ENCODE assay signal across 8 cellular contexts in genomic region chr17:7191571-7192270, GRCh38. TPM values are rescaled to one million over a fixed set of nuclear protein-coding genes. Genes with fewer than 3 reads are reported as not detected.
DNase-seq lines count a peak whose midpoint lies in the region; ATAC-seq and TF ChIP-seq lines count a peak whose summit lies in the region.

No MANE protein-coding gene starts in this region.

- no peaks in the 10 kb centered on the region for H3K27me3 Mint-ChIP-seq in activated CD4-positive, alpha-beta T cell treated with anti-CD3 and anti-CD28 coated beads, Interleukin-2, amount 10 ng/mL, durations not matched to agents 24 days and 14 days

- TF ChIP-seq CTCF in epithelial cell of esophagus (IDR thresholded peaks at IDR 0.05; ENCODE audit: insufficient read depth, low read depth, low read length, missing control alignments) = no peak

- H3K4me3 Mint-ChIP-seq in activated CD4-positive, alpha-beta T cell treated with anti-CD3 and anti-CD28 coated beads, Interleukin-2, amount 10 ng/mL, durations not matched to agents 24 days and 14 days = no peak overlapping the region

- H3K4me1 ChIP-seq in NT2/D1 (ENCODE audit: insufficient read depth, insufficient read length) = peaks cover 6% of the 10 kb centered on the region

- no peaks in the 10 kb centered on the region for H3K9me3 ChIP-seq in NT2/D1 (ENCODE audit: insufficient read depth, low read length)

- H3K9me3 Mint-ChIP-seq in activated CD4-positive, alpha-beta T cell treated with anti-CD3 and anti-CD28 coated beads, Interleukin-2, amount 10 ng/mL, durations not matched to agents 24 days and 14 days = no peaks in the 10 kb centered on the region

- H3K4me1 Mint-ChIP-seq in activated CD4-positive, alpha-beta T cell treated with anti-CD3 and anti-CD28 coated beads, Interleukin-2, amount 10 ng/mL, durations not matched to agents 24 days and 14 days = peaks cover 1% of the 10 kb centered on the region

- DNase-seq in activated CD4-positive, alpha-beta T cell treated with anti-CD3 and anti-CD28 coated beads, Interleukin-2, amount 10 ng/mL, durations not matched to agents 24 days and 14 days = peak; percentile 78
- no peak for DNase-seq in activated CD4-positive, alpha-beta T cell treated with anti-CD3 and anti-CD28 coated beads, Interleukin-2, amount 50 U/mL, for 1 hour
- peak; percentile 47 for DNase-seq in NT2/D1 (ENCODE audit: low read depth, low spot score)
- peak; percentile 45 for DNase-seq in epithelial cell of esophagus (ENCODE audit: low read depth)
- no peak for DNase-seq in sciatic nerve (ENCODE audit: low spot score)

- H3K36me3 ChIP-seq in NT2/D1 (ENCODE audit: insufficient read depth, insufficient read length, low read length) = peaks cover 46% of the 10 kb centered on the region

- H3K27me3 ChIP-seq in NT2/D1 (ENCODE audit: insufficient read depth, insufficient read length) = no peaks in the 10 kb centered on the region

- peak; percentile 88 for ATAC-seq in sciatic nerve
- no peak for ATAC-seq in GM19324 (IDR thresholded peaks at IDR 0.05; ENCODE audit: low FRiP score, unreplicated experiment)
- no peak for ATAC-seq in GM21447 (IDR thresholded peaks at IDR 0.05; ENCODE audit: unreplicated experiment)
- ATAC-seq in HG03159 (IDR thresholded peaks at IDR 0.05; ENCODE audit: unreplicated experiment) = no peak

- intact Hi-C loops in activated CD4-positive, alpha-beta T cell treated with anti-CD3 and anti-CD28 coated beads, Interleukin-2, amount 10 ng/mL, durations not matched to agents 24 days and 14 days (cut with micrococcal nuclease) = no loop called here
- intact Hi-C loops in sciatic nerve (cut with DNase I) = no loop called here

- no peak overlapping the region for H3K9ac ChIP-seq in NT2/D1 (ENCODE audit: insufficient read length, low read depth)

- no peak overlapping the region for H3K4me3 ChIP-seq in NT2/D1 (ENCODE audit: insufficient read length, low read depth)
- no peak overlapping the region for H3K4me3 ChIP-seq in epithelial cell of esophagus (ENCODE audit: low read length)

- peaks cover 3% of the 10 kb centered on the region for H3K36me3 Mint-ChIP-seq in activated CD4-positive, alpha-beta T cell treated with anti-CD3 and anti-CD28 coated beads, Interleukin-2, amount 10 ng/mL, durations not matched to agents 24 days and 14 days (ENCODE audit: low read depth)

- H3K27ac Mint-ChIP-seq in activated CD4-positive, alpha-beta T cell treated with anti-CD3 and anti-CD28 coated beads, Interleukin-2, amount 10 ng/mL, durations not matched to agents 24 days and 14 days = no peak overlapping the region

RNA-seq across cellular contexts. Expression of gene ASGR1, which starts 12.6 kb away (rescaled TPM):
- 1.8 and 1.9 TPM in 2 replicates for total RNA-seq in activated CD4-positive, alpha-beta T cell treated with anti-CD3 and anti-CD28 coated beads, Interleukin-2, amount 10 ng/mL, durations not matched to agents 24 days and 14 days
- 2.3 TPM for total RNA-seq in sciatic nerve

RNA-seq across cellular contexts. Expression of gene DLG4, which starts 27.9 kb away (rescaled TPM):
- 12.4 and 14.0 TPM in 2 replicates for total RNA-seq in activated CD4-positive, alpha-beta T cell treated with anti-CD3 and anti-CD28 coated beads, Interleukin-2, amount 10 ng/mL, durations not matched to agents 24 days and 14 days
- 32.2 TPM for total RNA-seq in sciatic nerve

RNA-seq across cellular contexts. Expression of gene ACADVL, which starts 28.0 kb away (rescaled TPM):
- total RNA-seq in activated CD4-positive, alpha-beta T cell treated with anti-CD3 and anti-CD28 coated beads, Interleukin-2, amount 10 ng/mL, durations not matched to agents 24 days and 14 days = 244 and 267 TPM in 2 replicates
- 321 TPM for total RNA-seq in sciatic nerve

RNA-seq across cellular contexts. Expression of gene DVL2, which starts 42.6 kb away (rescaled TPM):
- 71.1 and 77.7 TPM in 2 replicates for total RNA-seq in activated CD4-positive, alpha-beta T cell treated with anti-CD3 and anti-CD28 coated beads, Interleukin-2, amount 10 ng/mL, durations not matched to agents 24 days and 14 days
- 49.1 TPM for total RNA-seq in sciatic nerve

RNA-seq across cellular contexts. Expression of gene PHF23, which starts 47.5 kb away (rescaled TPM):
- 46.2 and 51.7 TPM in 2 replicates for total RNA-seq in activated CD4-positive, alpha-beta T cell treated with anti-CD3 and anti-CD28 coated beads, Interleukin-2, amount 10 ng/mL, durations not matched to agents 24 days and 14 days
- 23.8 TPM for total RNA-seq in sciatic nerve

Comparison
In these comparisons a context has a peak if more than half of its experiments do, and no peak if none do; other contexts are left out.
1. DNase-seq: peak in activated CD4-positive, alpha-beta T cell treated with anti-CD3 and anti-CD28 coated beads, Interleukin-2, amount 10 ng/mL, durations not matched to agents 24 days and 14 days (single experiment), NT2/D1 (single experiment) and epithelial cell of esophagus (single experiment); none in activated CD4-positive, alpha-beta T cell treated with anti-CD3 and anti-CD28 coated beads, Interleukin-2, amount 50 U/mL, for 1 hour (single experiment) and sciatic nerve (single experiment).